Comparison of ENCODE assay signal across 1 cellular context in genomic region chr1:45589861-45590260, GRCh38.
A peak's percentile ranks its signal among the peaks of the same experiment; 100 is the strongest.
TF ChIP-seq lines count a peak whose summit lies in the region.

No MANE protein-coding gene starts in this region.

TF ChIP-seq in K562, 482 proteins besides CTCF, POLR2A, EP300 and RAD21:
- no peak for TF ChIP-seq OTX1 (CRISPR knock-in tag; IDR thresholded peaks at IDR 0.05)
- no peak for TF ChIP-seq CHD1 (IDR thresholded peaks at IDR 0.05; ENCODE audit: low read length)
- no peak for TF ChIP-seq NCOA4 (IDR thresholded peaks at IDR 0.05; ENCODE audit: partially characterized antibody)
- 0 out of 2 replicates have a peak, but pooled peaks have one; percentile 34 for TF ChIP-seq RBFOX2 (IDR thresholded peaks at IDR 0.05; ENCODE audit: low read depth, low read length)
- TF ChIP-seq AFF4 (CRISPR knock-in tag; IDR thresholded peaks at IDR 0.05): no peak
- no peak for TF ChIP-seq ILF3 (IDR thresholded peaks at IDR 0.05; ENCODE audit: borderline replicate concordance)
- no peak for TF ChIP-seq HDAC3 (IDR thresholded peaks at IDR 0.05; ENCODE audit: borderline replicate concordance, partially characterized antibody)
